In the genomic region with DNA sequence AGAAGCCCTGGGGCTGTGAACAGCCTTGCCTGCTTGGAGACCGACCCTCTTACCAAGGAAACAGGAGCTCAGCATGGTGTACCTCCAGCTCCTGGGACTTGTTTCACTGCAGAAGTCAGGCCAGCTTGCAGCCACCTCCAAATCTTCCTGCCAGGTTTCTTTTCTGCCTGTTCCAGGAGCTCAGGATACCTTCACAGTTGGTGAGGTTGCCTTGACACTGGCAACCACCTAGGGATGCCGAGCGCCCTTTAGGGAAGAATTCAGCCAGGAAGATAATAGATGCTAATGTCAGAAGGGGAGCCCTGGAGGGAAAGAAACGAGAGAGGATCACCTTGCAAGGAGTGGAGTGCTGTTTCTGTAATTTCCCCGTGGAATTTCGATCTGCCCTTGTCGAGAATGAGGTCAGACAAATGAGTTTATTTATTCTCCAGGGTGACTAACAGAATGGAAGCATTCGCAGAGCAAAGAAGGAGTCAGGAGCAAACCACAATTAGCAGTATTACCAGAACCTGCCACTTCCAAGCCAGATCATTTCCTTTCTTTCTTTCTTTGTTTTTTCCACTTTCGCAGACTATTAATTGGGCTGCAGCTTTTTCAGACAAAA, we compare ENCODE assay signal across 20 cellular contexts.
DNase-seq lines count a peak whose midpoint lies in the region; ATAC-seq, FAIRE-seq and TF ChIP-seq lines count a peak whose summit lies in the region.
"Had no signal": no experiment of that assay in that cellular context is flagged by ENCODE, and none has a peak within 500 bp of the region (broad histone marks: within the 10 kb centered on the region; RNA-seq: fewer than 3 reads in every experiment).

No MANE protein-coding gene starts in this region.

- peak overlapping the region; percentile 10 for H3K27ac ChIP-seq in right cardiac atrium (ENCODE audit: low read length)
- no peak overlapping the region for H3K27ac ChIP-seq in left ventricle myocardium inferior (replicated peaks)
- H3K27ac ChIP-seq: prostate gland had no signal

- no peak for ATAC-seq in right cardiac atrium
- ATAC-seq: activated CD4-positive, CD25-positive, alpha-beta regulatory T cell treated with anti-CD3 and anti-CD28 coated beads, Interleukin-2, amount 50 U/mL, for 24 hours; left ventricle myocardium superior; stimulated activated naive CD8-positive, alpha-beta T cell treated with anti-CD3 and anti-CD28 coated beads, Interleukin-15, Interleukin-2, amounts not matched to agents 100 U/mL and 50 U/mL, for 24 hours had no signal

- H3K4me1 ChIP-seq in right cardiac atrium (ENCODE audit: control insufficient read depth, insufficient read depth, low read length) (peaks cover 5% of the 10 kb centered on the region), left ventricle myocardium inferior (no peaks in the 10 kb centered on the region)
- H3K4me1 ChIP-seq: prostate gland had no signal

- TF ChIP-seq CTCF in left ventricle myocardium inferior (IDR thresholded peaks at IDR 0.05; ENCODE audit: borderline replicate concordance) (no peak), bronchial epithelial cell (IDR thresholded peaks at IDR 0.05; ENCODE audit: insufficient read depth, low read length, severe bottlenecking) (no peak), GM20000 (IDR thresholded peaks at IDR 0.05; ENCODE audit: extremely low read depth, missing control alignments) (no peak)

- H3K9me3 ChIP-seq in right cardiac atrium (ENCODE audit: control insufficient read depth, low read length) (peaks cover 2% of the 10 kb centered on the region), left ventricle myocardium inferior (replicated peaks) (peaks cover 5% of the 10 kb centered on the region)
- H3K9me3 ChIP-seq: prostate gland had no signal

- no peaks in the 10 kb centered on the region for H3K9me3 Mint-ChIP-seq in activated T-helper 1 cell treated with anti-CD3 and anti-CD28 coated beads, Interleukin-12 subunit alpha, Interleukin-12 subunit beta, Interleukin-2, Interleukin-4 antibody, amounts not matched to agents 30 ng/mL and 10 ng/mL and 1 ng/mL, durations not matched to agents 14 hours and 24 hours and 36 hours
- H3K9me3 Mint-ChIP-seq: dendritic cell treated with granulocyte-macrophage colony-stimulating factor and Interleukin-4, amounts not matched to agents 40 ng/mL and 50 ng/mL, for 4 days had no signal

- WGBS in right cardiac atrium: 41% methylated on average over 9 of the region's 9 CpGs

- DNase-seq in right cardiac atrium (no peak), left ventricle myocardium inferior (no peak), bronchial epithelial cell (ENCODE audit: low read depth) (peak; percentile 6), iris pigment epithelial cell (ENCODE audit: low read depth) (peak; percentile 39), inferior parietal cortex (ENCODE audit: extremely low spot score) (no peak), NOMO-1 treated with DMSO at 0.1 percent for 48 hours (lab: John Stamatoyannopoulos, UW; ENCODE audit: unreplicated experiment) (no peak), GM20000 (ENCODE audit: low spot score) (no peak)
- no peak for DNase-seq in activated T-helper 1 cell treated with anti-CD3 and anti-CD28 coated beads, Interleukin-12 subunit alpha, Interleukin-12 subunit beta, Interleukin-2, Interleukin-4 antibody, amounts not matched to agents 30 ng/mL and 10 ng/mL and 1 ng/mL, durations not matched to agents 14 hours and 24 hours and 36 hours (ENCODE audit: low spot score)
- DNase-seq: activated gamma-delta T cell; aorta; left ventricle myocardium superior; NCI-H1105; SIG-M5; stimulated activated CD4-positive, alpha-beta T cell treated with anti-CD3 and anti-CD28 coated beads, Interleukin-15, amount 100 ng/mL, for 24 hours; stimulated activated naive CD8-positive, alpha-beta T cell treated with anti-CD3 and anti-CD28 coated beads, Interleukin-15, Interleukin-2, amounts not matched to agents 100 U/mL and 50 U/mL, for 24 hours; T-helper 2 cell had no signal

- intact Hi-C loops in right cardiac atrium (cut with DNase I): no loop called here
- intact Hi-C loops in left ventricle myocardium inferior (cut with micrococcal nuclease): no loop called here
- intact Hi-C loops in activated T-helper 1 cell treated with anti-CD3 and anti-CD28 coated beads, Interleukin-12 subunit alpha, Interleukin-12 subunit beta, Interleukin-2, Interleukin-4 antibody, amounts not matched to agents 30 ng/mL and 10 ng/mL and 1 ng/mL, durations not matched to agents 14 hours and 24 hours and 36 hours (cut with micrococcal nuclease): no loop called here

- no peaks in the 10 kb centered on the region for H3K36me3 ChIP-seq in left ventricle myocardium inferior
- H3K36me3 ChIP-seq in bronchial epithelial cell (ENCODE audit: control insufficient read depth, insufficient read depth, low read length): no peaks in the 10 kb centered on the region
- H3K36me3 ChIP-seq: prostate gland had no signal

- peaks cover 5% of the 10 kb centered on the region for H3K27me3 Mint-ChIP-seq in activated T-helper 1 cell treated with anti-CD3 and anti-CD28 coated beads, Interleukin-12 subunit alpha, Interleukin-12 subunit beta, Interleukin-2, Interleukin-4 antibody, amounts not matched to agents 30 ng/mL and 10 ng/mL and 1 ng/mL, durations not matched to agents 14 hours and 24 hours and 36 hours (ENCODE audit: insufficient read depth)

- no peak for FAIRE-seq in bronchial epithelial cell (lab: Jason Lieb, UNC)

- H3K27me3 ChIP-seq in right cardiac atrium (ENCODE audit: control insufficient read depth, insufficient read depth) (no peaks in the 10 kb centered on the region), left ventricle myocardium inferior (ENCODE audit: low read depth) (peaks cover 71% of the 10 kb centered on the region), bronchial epithelial cell (ENCODE audit: control insufficient read depth, insufficient read depth, low read length) (no peaks in the 10 kb centered on the region)

- no peaks in the 10 kb centered on the region for H3K4me1 Mint-ChIP-seq in activated T-helper 1 cell treated with anti-CD3 and anti-CD28 coated beads, Interleukin-12 subunit alpha, Interleukin-12 subunit beta, Interleukin-2, Interleukin-4 antibody, amounts not matched to agents 30 ng/mL and 10 ng/mL and 1 ng/mL, durations not matched to agents 14 hours and 24 hours and 36 hours (ENCODE audit: low read depth)
- H3K4me1 Mint-ChIP-seq: IgD-negative memory B cell had no signal

- no peak overlapping the region for H3K27ac Mint-ChIP-seq in activated T-helper 1 cell treated with anti-CD3 and anti-CD28 coated beads, Interleukin-12 subunit alpha, Interleukin-12 subunit beta, Interleukin-2, Interleukin-4 antibody, amounts not matched to agents 30 ng/mL and 10 ng/mL and 1 ng/mL, durations not matched to agents 14 hours and 24 hours and 36 hours
- H3K27ac Mint-ChIP-seq: dendritic cell treated with granulocyte-macrophage colony-stimulating factor and Interleukin-4, amounts not matched to agents 40 ng/mL and 50 ng/mL, for 4 days; IgD-negative memory B cell had no signal

- no peak overlapping the region for H3K4me3 ChIP-seq in right cardiac atrium (ENCODE audit: low read length)
- H3K4me3 ChIP-seq in left ventricle myocardium inferior: no peak overlapping the region
- H3K4me3 ChIP-seq in bronchial epithelial cell (ENCODE audit: low read depth, low read length): no peak overlapping the region
- H3K4me3 ChIP-seq: prostate gland had no signal

- H3K4me3 Mint-ChIP-seq in activated T-helper 1 cell treated with anti-CD3 and anti-CD28 coated beads, Interleukin-12 subunit alpha, Interleukin-12 subunit beta, Interleukin-2, Interleukin-4 antibody, amounts not matched to agents 30 ng/mL and 10 ng/mL and 1 ng/mL, durations not matched to agents 14 hours and 24 hours and 36 hours: no peak overlapping the region
- H3K4me3 Mint-ChIP-seq: dendritic cell treated with granulocyte-macrophage colony-stimulating factor and Interleukin-4, amounts not matched to agents 40 ng/mL and 50 ng/mL, for 4 days; IgD-negative memory B cell had no signal

- H3K36me3 Mint-ChIP-seq in activated T-helper 1 cell treated with anti-CD3 and anti-CD28 coated beads, Interleukin-12 subunit alpha, Interleukin-12 subunit beta, Interleukin-2, Interleukin-4 antibody, amounts not matched to agents 30 ng/mL and 10 ng/mL and 1 ng/mL, durations not matched to agents 14 hours and 24 hours and 36 hours (ENCODE audit: low read depth): no peaks in the 10 kb centered on the region
- H3K36me3 Mint-ChIP-seq: IgD-negative memory B cell had no signal

Comparison
In these comparisons a context has a peak if more than half of its experiments do, and no peak if none do; other contexts are left out.
1. DNase-seq: peak in bronchial epithelial cell (single experiment) and iris pigment epithelial cell (single experiment); none in right cardiac atrium (0 of 3), left ventricle myocardium inferior (single experiment), inferior parietal cortex (single experiment), NOMO-1 treated with DMSO at 0.1 percent for 48 hours (single experiment), GM20000 (single experiment) and activated T-helper 1 cell treated with anti-CD3 and anti-CD28 coated beads, Interleukin-12 subunit alpha, Interleukin-12 subunit beta, Interleukin-2, Interleukin-4 antibody, amounts not matched to agents 30 ng/mL and 10 ng/mL and 1 ng/mL, durations not matched to agents 14 hours and 24 hours and 36 hours (single experiment).